In genomic region chr17:79011451-79012147, GRCh38 we compare ENCODE assay signal across 12 cellular contexts. TPM values are rescaled to one million over a fixed set of nuclear protein-coding genes. Genes with fewer than 3 reads are reported as not detected.
DNase-seq lines count a peak whose midpoint lies in the region; ATAC-seq and TF ChIP-seq lines count a peak whose summit lies in the region.
"Had no signal": no experiment of that assay in that cellular context is flagged by ENCODE, and none has a peak within 500 bp of the region (broad histone marks: within the 10 kb centered on the region; RNA-seq: fewer than 3 reads in every experiment).

No MANE protein-coding gene starts in this region.

- WGBS in GM23248 (ENCODE audit: low coverage in 1 of 2, low lambda C conversion rate in 2 of 2, missing lambda C conversion rate in 2 of 2), 2 experiments = 43 to 44% methylated on average over 5 of the region's 5 CpGs

- H3K9me3 ChIP-seq in GM23248 (ENCODE audit: low read depth) = peaks cover 3% of the 10 kb centered on the region

- H3K36me3 ChIP-seq in GM23248 (ENCODE audit: low read depth) (peaks cover 2% of the 10 kb centered on the region; the same call in 1 of the 2 replicates), GM23338 (ENCODE audit: insufficient read depth) (no peaks in the 10 kb centered on the region)

- ATAC-seq in SK-N-SH treated with all-trans-retinoic acid at 6 μM for 48 hours (no peak), HG03571 (IDR thresholded peaks at IDR 0.05; ENCODE audit: unreplicated experiment) (no peak), GM21367 (IDR thresholded peaks at IDR 0.05; ENCODE audit: unreplicated experiment) (no peak), GM23338 (no peak)

- H3K4me3 ChIP-seq in GM23248 (no peak overlapping the region), GM23338 (no peak overlapping the region)

- peaks cover 52% of the 10 kb centered on the region for H3K9me3 Mint-ChIP-seq in GM23338

- in situ Hi-C loops in GM23248 (cut with MboI) = no loop called here

- no peak overlapping the region for H3K27ac Mint-ChIP-seq in GM23338

- H4K20me1 ChIP-seq in GM23248 (ENCODE audit: insufficient read depth) (no peaks in the 10 kb centered on the region), GM23338 (replicated peaks; ENCODE audit: insufficient read depth) (peaks cover 17% of the 10 kb centered on the region)

- H3K4me3 Mint-ChIP-seq in GM23338 = no peak overlapping the region

- H3K36me3 Mint-ChIP-seq in GM23338 (ENCODE audit: low read depth) = peaks cover 19% of the 10 kb centered on the region

- peaks cover 19% of the 10 kb centered on the region for H3K4me1 Mint-ChIP-seq in GM23338

- H3K9ac ChIP-seq in GM23248 = no peak overlapping the region

- H2AFZ ChIP-seq in GM23248 = peak overlapping the region; percentile 58
- H2AFZ ChIP-seq in GM23338 = no peak overlapping the region

- H3K4me2 ChIP-seq in GM23248 (ENCODE audit: unreplicated experiment) (no peak overlapping the region), GM23338 (no peak overlapping the region)

- peak overlapping the region; percentile 22; the same call in 1 of the 2 replicates for H3K27ac ChIP-seq in GM23248
- H3K27ac ChIP-seq in GM23338 (ENCODE audit: low read depth) = no peak overlapping the region

- peaks cover 30% of the 10 kb centered on the region for H3K4me1 ChIP-seq in GM23248 (ENCODE audit: insufficient read depth)
- H3K4me1 ChIP-seq in GM23338 (ENCODE audit: insufficient read depth) = peaks cover 5% of the 10 kb centered on the region; the same call in 1 of the 2 replicates

- 0 out of 2 replicates have a peak, but pooled peaks cover 6% of the 10 kb centered on the region for H3F3A ChIP-seq in GM23248 (ENCODE audit: insufficient read depth)
- no peaks in the 10 kb centered on the region for H3F3A ChIP-seq in GM23338 (replicated peaks; ENCODE audit: low read depth)

- H3K79me2 ChIP-seq in GM23248 (ENCODE audit: insufficient read depth) (peaks cover 28% of the 10 kb centered on the region), GM23338 (replicated peaks; ENCODE audit: insufficient read depth) (peaks cover 5% of the 10 kb centered on the region)

- DNase-seq in GM23248 = peak; percentile 52
- peak; percentile 65 for DNase-seq in fibroblast of peridontal ligament (ENCODE audit: extremely low read depth)
- DNase-seq in renal cortical epithelial cell (ENCODE audit: low read depth) = peak; percentile 16
- DNase-seq in GM23338 (ENCODE audit: low spot score) = no peak
- DNase-seq: activated T-cell treated with anti-CD3 and anti-CD28 coated beads, Interleukin-2, amount 50 U/mL, for 1 hour; DMS153; NCI-H510A; Right ventricle myocardium superior; stimulated activated CD4-positive, alpha-beta T cell treated with anti-CD3 and anti-CD28 coated beads, Interleukin-2, amount 100 ng/mL, for 24 hours had no signal

- H3K9me2 ChIP-seq in GM23248 (ENCODE audit: insufficient read depth) = no peaks in the 10 kb centered on the region
- no peaks in the 10 kb centered on the region; the same call in 1 of the 2 replicates for H3K9me2 ChIP-seq in GM23338 (ENCODE audit: insufficient read depth)

- no peaks in the 10 kb centered on the region for H3K27me3 ChIP-seq in GM23248 (replicated peaks; ENCODE audit: insufficient read depth)
- H3K27me3 ChIP-seq in GM23338 (ENCODE audit: insufficient read depth) = peaks cover 30% of the 10 kb centered on the region

- TF ChIP-seq CTCF in GM23338 (conservative IDR thresholded peaks at IDR 0.05; ENCODE audit: low read depth in 2 of 2) = no peak

- H3K27me3 Mint-ChIP-seq in GM23338 (ENCODE audit: insufficient read depth, low read depth, poor library complexity) = peaks cover 39% of the 10 kb centered on the region

TF ChIP-seq in SK-N-SH treated with all-trans-retinoic acid at 6 μM for 48 hours, 23 proteins besides CTCF, POLR2A, EP300 and RAD21:
- TF ChIP-seq CREB5 (CRISPR knock-in tag; IDR thresholded peaks at IDR 0.05; ENCODE audit: low read depth) (no peak), SNAI2 (CRISPR knock-in tag; IDR thresholded peaks at IDR 0.05) (peak; percentile 71; the same call in 1 of the 2 replicates), OSR1 (CRISPR knock-in tag; IDR thresholded peaks at IDR 0.05) (peak; percentile 76; the same call in 1 of the 2 replicates), ZC3H10 (CRISPR knock-in tag; IDR thresholded peaks at IDR 0.05) (no peak)

TF ChIP-seq in GM23338, 12 proteins besides CTCF, POLR2A, EP300 and RAD21 (continues in another document):
- no peak for TF ChIP-seq ZNF462 (CRISPR knock-in tag; IDR thresholded peaks at IDR 0.05)

RNA-seq across cellular contexts. Expression of gene CANT1, which starts 2.0 kb away (rescaled TPM):
- total RNA-seq in GM23248 (2014; rRNA removed; shearing (Covaris generic)) = 52.0 and 52.4 TPM in 2 replicates
- polyA plus RNA-seq in GM23248 (2016; fragmentation: Nextera tagmentation; extraction: Ambion mirVana) = 44.8 and 46.2 TPM in 2 replicates
- 52.3 and 84.5 TPM in 2 replicates for total RNA-seq in renal cortical epithelial cell
- total RNA-seq in GM23338 (2014; rRNA removed; shearing (Covaris generic)) = 22.4 and 38.8 TPM in 2 replicates
- polyA plus RNA-seq in GM23338 (2016; fragmentation: Nextera tagmentation; extraction: Ambion mirVana) = 5.9 and 8.0 TPM in 2 replicates

RNA-seq across cellular contexts. Expression of gene C1QTNF1, which starts 12.4 kb away (rescaled TPM):
- total RNA-seq in GM23248 (2014; rRNA removed; shearing (Covaris generic)) = 12.2 and 14.4 TPM in 2 replicates
- polyA plus RNA-seq in GM23248 (2016; fragmentation: Nextera tagmentation; extraction: Ambion mirVana) (5.7 and 6.1 TPM in 2 replicates), GM23338 (2016; fragmentation: Nextera tagmentation; extraction: Ambion mirVana) (1.1 and 1.5 TPM in 2 replicates)
- 26.1 and 34.9 TPM in 2 replicates for total RNA-seq in renal cortical epithelial cell
- total RNA-seq in GM23338 (2014; rRNA removed; shearing (Covaris generic)) = 1.9 and 5.2 TPM in 2 replicates

RNA-seq across cellular contexts. Expression of gene LGALS3BP, which starts 31.9 kb away (rescaled TPM):
- total RNA-seq in GM23248 (2014; rRNA removed; shearing (Covaris generic)) = 8.3 and 8.8 TPM in 2 replicates
- 8.6 and 12.6 TPM in 2 replicates for polyA plus RNA-seq in GM23248 (2016; fragmentation: Nextera tagmentation; extraction: Ambion mirVana)
- 390 and 548 TPM in 2 replicates for total RNA-seq in renal cortical epithelial cell
- total RNA-seq in GM23338 (2014; rRNA removed; shearing (Covaris generic)) = 36.5 and 45.7 TPM in 2 replicates
- 15.1 and 15.5 TPM in 2 replicates for polyA plus RNA-seq in GM23338 (2016; fragmentation: Nextera tagmentation; extraction: Ambion mirVana)
